In genomic region chr12:106309671-106310313, GRCh38 we compare ENCODE assay signal across 9 cellular contexts. TPM values are rescaled to one million over a fixed set of nuclear protein-coding genes. Genes with fewer than 3 reads are reported as not detected.
A peak's percentile ranks its signal among the peaks of the same experiment; 100 is the strongest.
DNase-seq lines count a peak whose midpoint lies in the region; ATAC-seq and TF ChIP-seq lines count a peak whose summit lies in the region.
"Had no signal": no experiment of that assay in that cellular context is flagged by ENCODE, and none has a peak within 500 bp of the region (broad histone marks: within the 10 kb centered on the region; RNA-seq: fewer than 3 reads in every experiment).

No MANE protein-coding gene starts in this region.

- H3F3A ChIP-seq in PC-3 (ENCODE audit: low read length, unreplicated experiment), result no peaks in the 10 kb centered on the region

- no peak overlapping the region for H3K4me3 Mint-ChIP-seq in CD8-positive, alpha-beta T cell

- peak overlapping the region; percentile 78 for H3K27ac Mint-ChIP-seq in CD8-positive, alpha-beta T cell

- no peak overlapping the region for H2AFZ ChIP-seq in PC-3 (ENCODE audit: low read length)

- H4K20me1 ChIP-seq in PC-3 (ENCODE audit: low read length), result no peaks in the 10 kb centered on the region

- CTCF ChIA-PET in CD8-positive, alpha-beta T cell (lab: Charles Lee), result interaction anchor here (0.8 kb wide), 1 partner anchor 8 kb away, joined by 3 read pairs; no protein-coding TSS in a partner anchor
- CTCF ChIA-PET in PC-3 (lab: Charles Lee), result interaction anchor here (0.5 kb wide), 1 partner anchor 83 kb away, joined by 4 read pairs; no protein-coding TSS in a partner anchor

- no peaks in the 10 kb centered on the region for H3K79me2 ChIP-seq in PC-3 (ENCODE audit: low read length)

- no peaks in the 10 kb centered on the region for H3K27me3 Mint-ChIP-seq in CD8-positive, alpha-beta T cell (ENCODE audit: low read depth)

- no peaks in the 10 kb centered on the region for H3K9me3 ChIP-seq in CD8-positive, alpha-beta T cell (ENCODE audit: low read length)
- no peaks in the 10 kb centered on the region for H3K9me3 ChIP-seq in PC-3 (ENCODE audit: low read length)

- POLR2A ChIA-PET in CD8-positive, alpha-beta T cell (lab: Charles Lee), result interaction anchor here (2.0 kb wide), 1 partner anchor 11 kb away, joined by 6 read pairs; no protein-coding TSS in a partner anchor
- POLR2A ChIA-PET in PC-3 (lab: Charles Lee; ENCODE audit: unreplicated experiment), result interaction anchor here (0.7 kb wide), 1 partner anchor 180 kb away, joined by 4 read pairs; no protein-coding TSS in a partner anchor

- peaks cover 7% of the 10 kb centered on the region for H3K36me3 ChIP-seq in CD8-positive, alpha-beta T cell (ENCODE audit: insufficient read depth, low read length)
- H3K36me3 ChIP-seq in PC-3 (ENCODE audit: low read depth, low read length), result no peaks in the 10 kb centered on the region
- H3K36me3 ChIP-seq: WERI-Rb-1 had no signal

- H3K27ac ChIP-seq in CD8-positive, alpha-beta T cell (ENCODE audit: low read depth, low read length), result no peak overlapping the region
- H3K27ac ChIP-seq in PC-3 (ENCODE audit: low read length), result no peak overlapping the region
- H3K27ac ChIP-seq: WERI-Rb-1 had no signal

- no peaks in the 10 kb centered on the region for H3K27me3 ChIP-seq in CD8-positive, alpha-beta T cell (ENCODE audit: insufficient read depth, low read length)
- H3K27me3 ChIP-seq in PC-3 (ENCODE audit: low read length), result no peaks in the 10 kb centered on the region

- no peak for TF ChIP-seq CTCF in CD8-positive, alpha-beta T cell (IDR thresholded peaks at IDR 0.05)
- no peak for TF ChIP-seq CTCF in PC-3 (conservative IDR thresholded peaks at IDR 0.05; ENCODE audit: low read depth, low read length)
- TF ChIP-seq CTCF in fibroblast of the aortic adventitia (IDR thresholded peaks at IDR 0.05; ENCODE audit: insufficient read depth, low read length), result no peak

- ATAC-seq in CD8-positive, alpha-beta T cell, result no peak
- ATAC-seq in PC-3 (peak; percentile 20; the same call in 1 of the 2 replicates), HG02938 (IDR thresholded peaks at IDR 0.05; ENCODE audit: unreplicated experiment) (no peak)

- peaks cover 28% of the 10 kb centered on the region for H3K4me1 ChIP-seq in CD8-positive, alpha-beta T cell (ENCODE audit: insufficient read depth, low read length)
- H3K4me1 ChIP-seq in PC-3 (ENCODE audit: insufficient read depth, low read length), result peaks cover 33% of the 10 kb centered on the region

- H3K9me3 Mint-ChIP-seq in CD8-positive, alpha-beta T cell, result no peaks in the 10 kb centered on the region

- H3K4me3 ChIP-seq in CD8-positive, alpha-beta T cell (ENCODE audit: low read depth, low read length), result no peak overlapping the region
- H3K4me3 ChIP-seq in PC-3 (ENCODE audit: low read length) (no peak overlapping the region), fibroblast of the aortic adventitia (ENCODE audit: low read depth, low read length) (no peak overlapping the region)

- intact Hi-C loops in CD8-positive, alpha-beta T cell (cut with DNase I, micrococcal nuclease), result loop anchor here in 1 of 2 experiments (5.0 to 10.0 kb wide), 2 partner anchors 33 to 465 kb away; partner anchors contain the start of gene RIC8B
- intact Hi-C loops in PC-3 (cut with micrococcal nuclease), result no loop called here

- peaks cover 65% of the 10 kb centered on the region for H3K36me3 Mint-ChIP-seq in CD8-positive, alpha-beta T cell

- H3K4me2 ChIP-seq in PC-3 (ENCODE audit: low read length), result no peak overlapping the region

- H3K4me1 Mint-ChIP-seq in CD8-positive, alpha-beta T cell (ENCODE audit: low read depth), result peaks cover 65% of the 10 kb centered on the region

- no peak for DNase-seq in CD8-positive, alpha-beta T cell
- DNase-seq in PC-3 (peak; percentile 37), fibroblast of the aortic adventitia (ENCODE audit: low read depth) (peak; percentile 71), non-pigmented ciliary epithelial cell (ENCODE audit: low read depth) (peak; percentile 53), NCI-H748 treated with DMSO at 0.1 percent for 48 hours (lab: John Stamatoyannopoulos, UW) (no peak), NCI-H187 treated with DMSO at 0.1 percent for 48 hours (lab: John Stamatoyannopoulos, UW) (no peak), superior temporal gyrus (ENCODE audit: extremely low spot score) (no peak)
- DNase-seq: WERI-Rb-1 had no signal

- no peaks in the 10 kb centered on the region for H3K9me2 ChIP-seq in PC-3 (replicated peaks; ENCODE audit: low read length)

- no TSS peak for BruUV-seq in PC-3 (replicated peaks; lab: Mats Ljungman, UMichigan)

- H3K9ac ChIP-seq in PC-3 (ENCODE audit: low read length), result no peak overlapping the region

RNA-seq across cellular contexts. Expression of gene TCP11L2, which starts 7.3 kb away (rescaled TPM):
- 100 to 1,000 TPM; 130 to 133 TPM for total RNA-seq in CD8-positive, alpha-beta T cell
- 10.1 and 12.1 TPM in 2 replicates for total RNA-seq in PC-3 (2014; rRNA removed)
- 36.1 and 42.4 TPM in 2 replicates for total RNA-seq in fibroblast of the aortic adventitia (ENCODE audit: low replicate concordance)

RNA-seq across cellular contexts. Expression of gene POLR3B, which starts 47.8 kb away (rescaled TPM):
- 1 to 10 TPM; 2.5 to 2.6 TPM for total RNA-seq in CD8-positive, alpha-beta T cell
- total RNA-seq in PC-3 (2014; rRNA removed) (23.4 and 24.3 TPM in 2 replicates), fibroblast of the aortic adventitia (ENCODE audit: low replicate concordance) (11.1 and 18.5 TPM in 2 replicates)

Comparison
In these comparisons a context has a peak if more than half of its experiments do, and no peak if none do; other contexts are left out.
1. DNase-seq: peak in PC-3 (single experiment), fibroblast of the aortic adventitia (single experiment) and non-pigmented ciliary epithelial cell (single experiment); none in CD8-positive, alpha-beta T cell (0 of 7), NCI-H748 treated with DMSO at 0.1 percent for 48 hours (single experiment), NCI-H187 treated with DMSO at 0.1 percent for 48 hours (single experiment) and superior temporal gyrus (single experiment).